In the genomic region with DNA sequence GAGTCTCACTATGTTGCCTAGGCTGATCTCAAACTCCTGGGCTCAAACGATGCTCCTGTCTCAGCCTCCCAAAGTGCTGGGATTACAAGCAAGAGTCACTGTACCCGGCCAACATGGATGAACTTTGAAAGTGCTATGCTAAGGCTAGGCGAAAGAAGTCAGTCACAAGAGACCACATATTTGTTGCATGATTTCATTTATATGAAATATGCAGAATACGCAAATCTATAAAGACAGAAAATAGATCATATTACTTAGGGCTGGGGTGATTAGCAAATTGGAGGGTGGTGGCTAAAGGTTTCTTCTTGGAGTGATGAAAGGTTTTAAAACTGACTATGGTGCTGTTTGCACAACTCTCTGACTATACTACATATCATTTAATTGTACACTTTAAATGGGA, we compare ENCODE assay signal across 20 cellular contexts. TPM values are rescaled to one million over a fixed set of nuclear protein-coding genes. Genes with fewer than 3 reads are reported as not detected.
DNase-seq lines count a peak whose midpoint lies in the region; ATAC-seq and TF ChIP-seq lines count a peak whose summit lies in the region.
"Had no signal": no experiment of that assay in that cellular context is flagged by ENCODE, and none has a peak within 500 bp of the region (broad histone marks: within the 10 kb centered on the region; RNA-seq: fewer than 3 reads in every experiment).

No MANE protein-coding gene starts in this region.

- POLR2A ChIA-PET in MCF 10A (lab: Yijun Ruan, JAX), result interaction anchor here (1.0 to 3.9 kb wide), 5 partner anchors 16 to 755 kb away, joined by 3 to 75 read pairs (median 5); partner anchors contain the start of genes FLYWCH2, HCFC1R1, TNFRSF12A and TRAF7
- POLR2A ChIA-PET in T-cell (lab: Charles Lee), result no interaction called here

- H3K9me3 ChIP-seq in breast epithelium, result no peaks in the 10 kb centered on the region
- H3K9me3 ChIP-seq: BE2C, psoas muscle, thoracic aorta had no signal

- peaks cover 0 to 5% of the 10 kb centered on the region in 2 donors for H3K4me1 ChIP-seq in breast epithelium

- intact Hi-C loops in MCF 10A (cut with micrococcal nuclease) (no loop called here), breast epithelium (cut with DNase I; ENCODE audit: low total_unique reads) (no loop called here), Right ventricle myocardium superior (cut with DNase I) (no loop called here)

- TF ChIP-seq CTCF in MCF 10A (IDR thresholded peaks at IDR 0.05; ENCODE audit: unreplicated experiment), result no peak
- TF ChIP-seq CTCF in breast epithelium (IDR thresholded peaks at IDR 0.05), result no peak
- no peak for TF ChIP-seq CTCF in fibroblast of the aortic adventitia (IDR thresholded peaks at IDR 0.05; ENCODE audit: insufficient read depth, low read length)

- H3K27ac ChIP-seq in breast epithelium, result no peak overlapping the region
- H3K27ac ChIP-seq: HL-60 had no signal

- DNase-seq in MCF 10A (ENCODE audit: unreplicated experiment) (no peak), breast epithelium (ENCODE audit: low spot score in 2 of 2) (no peak), T-cell (no peak), fibroblast of the aortic adventitia (ENCODE audit: low read depth) (peak; percentile 60), stromal cell of bone marrow (ENCODE audit: low read depth) (peak; percentile 30), LoVo (ENCODE audit: low spot score) (no peak), Right ventricle myocardium superior (no peak)
- DNase-seq: activated CD4-positive, CD25-positive, alpha-beta regulatory T cell; BE2C; DMS79 treated with DMSO at 0.1 percent for 48 hours; effector CD4-positive, alpha-beta T cell; Kasumi-1; midbrain; NCI-H1436 treated with DMSO at 0.1 percent for 48 hours; NCI-H446; stimulated activated CD4-positive, alpha-beta T cell treated with anti-CD3 and anti-CD28 coated beads, Interleukin-15, amount 100 ng/mL, for 24 hours had no signal

- H3K27ac Mint-ChIP-seq in MCF 10A (ENCODE audit: low read depth, unreplicated experiment) (no peak overlapping the region), T-cell (no peak overlapping the region)

- no peaks in the 10 kb centered on the region for H3K27me3 ChIP-seq in breast epithelium
- H3K27me3 ChIP-seq: BE2C had no signal

- no peaks in the 10 kb centered on the region for H3K36me3 ChIP-seq in breast epithelium

- H3K9me3 Mint-ChIP-seq in MCF 10A (ENCODE audit: unreplicated experiment) (no peaks in the 10 kb centered on the region), T-cell (no peaks in the 10 kb centered on the region)

- H3K36me3 Mint-ChIP-seq in MCF 10A (ENCODE audit: insufficient read depth, unreplicated experiment) (peaks cover 18% of the 10 kb centered on the region), T-cell (peaks cover 3% of the 10 kb centered on the region)

- no peak for TF ChIP-seq POLR2A in breast epithelium (IDR thresholded peaks at IDR 0.05)

- H3K4me1 Mint-ChIP-seq in MCF 10A (ENCODE audit: insufficient read depth, unreplicated experiment), result peaks cover 25% of the 10 kb centered on the region
- H3K4me1 Mint-ChIP-seq in T-cell, result peaks cover 29 to 44% (median 34%) of the 10 kb centered on the region in 3 donors

- no peaks in the 10 kb centered on the region for H3K27me3 Mint-ChIP-seq in MCF 10A (ENCODE audit: insufficient read depth, unreplicated experiment)
- no peaks in the 10 kb centered on the region for H3K27me3 Mint-ChIP-seq in T-cell

- no TSS peak for BruUV-seq in MCF 10A (replicated peaks; lab: Mats Ljungman, UMichigan)

- H3K4me3 Mint-ChIP-seq in MCF 10A (ENCODE audit: unreplicated experiment) (peak overlapping the region; percentile 74), T-cell (peak overlapping the region; percentile 82 to 90 (median 85))

- CTCF ChIA-PET in MCF 10A (lab: Yijun Ruan, JAX) (interaction anchor here (0.6 to 3.8 kb wide), 7 partner anchors 10 to 1439 kb away, joined by 3 to 18 read pairs (median 3); no protein-coding TSS in a partner anchor), T-cell (lab: Charles Lee) (interaction anchor here in 1 of 2 donors (0.7 to 2.8 kb wide), 4 partner anchors 28 to 1520 kb away, joined by 3 to 10 read pairs (median 4); partner anchors contain the start of gene FLYWCH2)

- H3K4me3 ChIP-seq in breast epithelium (no peak overlapping the region), fibroblast of the aortic adventitia (ENCODE audit: low read depth, low read length) (no peak overlapping the region)

- ATAC-seq in T-cell (replicated peaks in 1 of 4) (no peak), HG02885 (IDR thresholded peaks at IDR 0.05; ENCODE audit: poor library complexity, unreplicated experiment) (no peak), Right ventricle myocardium superior (ENCODE audit: poor library complexity) (no peak)
- ATAC-seq: psoas muscle had no signal

RNA-seq across cellular contexts. Expression of gene FLYWCH1, which starts 1.3 kb away (rescaled TPM):
- total RNA-seq in MCF 10A (2022) (76.3 and 86.2 TPM in 2 replicates), breast epithelium (10 to 100 TPM; 28.0 to 30.9 (median 28.2) TPM), T-cell (100 to 1,000 TPM in 3 of 5 donors, 10 to 100 TPM in 2; 83.0 to 144 (median 106) TPM), fibroblast of the aortic adventitia (ENCODE audit: low replicate concordance) (31.3 and 37.4 TPM in 2 replicates), Right ventricle myocardium superior (36.8 TPM)

RNA-seq across cellular contexts. Expression of gene FLYWCH2, which starts 27.4 kb away (rescaled TPM):
- 24.4 and 27.7 TPM in 2 replicates for total RNA-seq in MCF 10A (2022)
- total RNA-seq in breast epithelium, result 10 to 100 TPM; 36.0 to 49.2 (median 47.9) TPM
- total RNA-seq in T-cell, result 10 to 100 TPM; 12.1 to 31.4 (median 25.6) TPM
- total RNA-seq in fibroblast of the aortic adventitia (ENCODE audit: low replicate concordance), result 48.9 and 56.4 TPM in 2 replicates
- 27.9 TPM for total RNA-seq in Right ventricle myocardium superior

RNA-seq across cellular contexts. Expression of gene PRSS22, which starts 52.5 kb away (rescaled TPM):
- total RNA-seq in MCF 10A (2022) (not detected in 2 replicates), breast epithelium (10 to 100 TPM in 2 of 3 donors, not detected in 1; 13.6 to 18.7 TPM), T-cell (1 to 10 TPM in 3 of 5 donors, under 1 TPM in 1, not detected in 1; 0.56 to 2.6 (median 1.4) TPM), fibroblast of the aortic adventitia (ENCODE audit: low replicate concordance) (not detected in 2 replicates), Right ventricle myocardium superior (not detected)
- total RNA-seq: thoracic aorta had no signal

RNA-seq across cellular contexts. Expression of gene KREMEN2, which starts 53.6 kb away (rescaled TPM):
- total RNA-seq in MCF 10A (2022), result 0.42 TPM in 1 of 2 replicates, not detected in the other
- under 1 TPM in 1 of 3 donors, not detected in 2; 0.33 TPM for total RNA-seq in breast epithelium
- under 1 TPM in 1 of 5 donors, not detected in 4; 0.15 TPM for total RNA-seq in T-cell
- not detected in 2 replicates for total RNA-seq in fibroblast of the aortic adventitia (ENCODE audit: low replicate concordance)
- total RNA-seq in Right ventricle myocardium superior, result not detected
- total RNA-seq: psoas muscle, thoracic aorta had no signal

RNA-seq across cellular contexts. Expression of gene PAQR4, which starts 58.7 kb away (rescaled TPM):
- total RNA-seq in MCF 10A (2022) (4.8 and 7.9 TPM in 2 replicates), breast epithelium (1 to 10 TPM; 2.0 to 4.0 (median 3.7) TPM), T-cell (1 to 10 TPM; 1.9 to 3.3 (median 3.1) TPM), fibroblast of the aortic adventitia (ENCODE audit: low replicate concordance) (0.16 and 13.8 TPM in 2 replicates), Right ventricle myocardium superior (7.7 TPM)

Comparison
In these comparisons a context has a peak if more than half of its experiments do, and no peak if none do; other contexts are left out.
1. DNase-seq: peak in fibroblast of the aortic adventitia (single experiment) and stromal cell of bone marrow (single experiment); none in MCF 10A (single experiment), breast epithelium (0 of 2), T-cell (0 of 34), LoVo (single experiment) and Right ventricle myocardium superior (single experiment).